15 cellular contexts compared by ENCODE assay signal in genomic region chr20:17541996-17542395, GRCh38. TPM values are rescaled to one million over a fixed set of nuclear protein-coding genes. Genes with fewer than 3 reads are reported as not detected.
DNase-seq lines count a peak whose midpoint lies in the region; ATAC-seq and TF ChIP-seq lines count a peak whose summit lies in the region.
"Had no signal": no experiment of that assay in that cellular context is flagged by ENCODE, and none has a peak within 500 bp of the region (broad histone marks: within the 10 kb centered on the region; RNA-seq: fewer than 3 reads in every experiment).

No MANE protein-coding gene starts in this region.

- H3K4me1 ChIP-seq in ascending aorta: peaks cover 18 to 44% of the 10 kb centered on the region in 2 donors
- H3K4me1 ChIP-seq in stomach smooth muscle (ENCODE audit: control insufficient read depth, insufficient read depth, low read length): peaks cover 59% of the 10 kb centered on the region
- peaks cover 21% of the 10 kb centered on the region for H3K4me1 ChIP-seq in suprapubic skin
- H3K4me1 ChIP-seq: gastrocnemius medialis had no signal

- H3K27me3 Mint-ChIP-seq in T-helper 17 cell: peaks cover 65% of the 10 kb centered on the region
- H3K27me3 Mint-ChIP-seq in activated CD4-positive, alpha-beta T cell treated with anti-CD3 and anti-CD28 coated beads, Interleukin-2, amount 10 ng/mL, durations not matched to agents 24 days and 14 days: peaks cover 50% of the 10 kb centered on the region

- H3K36me3 ChIP-seq in ascending aorta: no peaks in the 10 kb centered on the region
- no peaks in the 10 kb centered on the region for H3K36me3 ChIP-seq in stomach smooth muscle (ENCODE audit: control insufficient read depth in 2 of 2, insufficient read depth in 2 of 2, low read length in 2 of 2)
- no peaks in the 10 kb centered on the region for H3K36me3 ChIP-seq in suprapubic skin
- H3K36me3 ChIP-seq: gastrocnemius medialis, WERI-Rb-1 had no signal

- peaks cover 2% of the 10 kb centered on the region for H3K36me3 Mint-ChIP-seq in T-helper 17 cell (ENCODE audit: low read depth)
- H3K36me3 Mint-ChIP-seq in activated CD4-positive, alpha-beta T cell treated with anti-CD3 and anti-CD28 coated beads, Interleukin-2, amount 10 ng/mL, durations not matched to agents 24 days and 14 days (ENCODE audit: low read depth): no peaks in the 10 kb centered on the region
- H3K36me3 Mint-ChIP-seq: naive thymus-derived CD4-positive, alpha-beta T cell had no signal

- intact Hi-C loops in ascending aorta (cut with DNase I): loop anchor here (2.0 kb wide), 1 partner anchor 139 kb away; no protein-coding TSS in a partner anchor
- intact Hi-C loops in activated CD4-positive, alpha-beta T cell treated with anti-CD3 and anti-CD28 coated beads, Interleukin-2, amount 10 ng/mL, durations not matched to agents 24 days and 14 days (cut with micrococcal nuclease): no loop called here

- TF ChIP-seq CTCF in ascending aorta (IDR thresholded peaks at IDR 0.05) (peak in 1 of 3 experiments; percentile 10), fibroblast of villous mesenchyme (IDR thresholded peaks at IDR 0.05; ENCODE audit: insufficient read depth, low read depth, low read length) (no peak), suprapubic skin (IDR thresholded peaks at IDR 0.05) (no peak)

- no peak overlapping the region for H3K4me3 Mint-ChIP-seq in T-helper 17 cell
- H3K4me3 Mint-ChIP-seq in activated CD4-positive, alpha-beta T cell treated with anti-CD3 and anti-CD28 coated beads, Interleukin-2, amount 10 ng/mL, durations not matched to agents 24 days and 14 days: no peak overlapping the region
- H3K4me3 Mint-ChIP-seq: CD4-positive, alpha-beta T cell; naive thymus-derived CD4-positive, alpha-beta T cell had no signal

- no peak for ATAC-seq in T-helper 17 cell
- ATAC-seq: gastrocnemius medialis; naive thymus-derived CD4-positive, alpha-beta T cell had no signal

- H3K9me3 Mint-ChIP-seq in activated CD4-positive, alpha-beta T cell treated with anti-CD3 and anti-CD28 coated beads, Interleukin-2, amount 10 ng/mL, durations not matched to agents 24 days and 14 days: no peaks in the 10 kb centered on the region
- H3K9me3 Mint-ChIP-seq: CD4-positive, alpha-beta T cell; naive thymus-derived CD4-positive, alpha-beta T cell had no signal

- H3K27ac Mint-ChIP-seq in T-helper 17 cell: no peak overlapping the region
- H3K27ac Mint-ChIP-seq in activated CD4-positive, alpha-beta T cell treated with anti-CD3 and anti-CD28 coated beads, Interleukin-2, amount 10 ng/mL, durations not matched to agents 24 days and 14 days: no peak overlapping the region
- H3K27ac Mint-ChIP-seq: CD4-positive, alpha-beta T cell; naive thymus-derived CD4-positive, alpha-beta T cell had no signal

- no peak overlapping the region for H3K4me3 ChIP-seq in ascending aorta
- H3K4me3 ChIP-seq in fibroblast of villous mesenchyme (ENCODE audit: low read depth, low read length): no peak overlapping the region
- peak overlapping the region in 1 of 2 donors; percentile 1 for H3K4me3 ChIP-seq in stomach smooth muscle (ENCODE audit: low read length in 2 of 2)
- no peak overlapping the region for H3K4me3 ChIP-seq in suprapubic skin
- H3K4me3 ChIP-seq: gastrocnemius medialis had no signal

- TF ChIP-seq POLR2A in suprapubic skin (IDR thresholded peaks at IDR 0.05): no peak

- no peak for TF ChIP-seq EP300 in suprapubic skin (IDR thresholded peaks at IDR 0.05)

- no peaks in the 10 kb centered on the region for H3K9me3 ChIP-seq in ascending aorta
- no peaks in the 10 kb centered on the region for H3K9me3 ChIP-seq in stomach smooth muscle (ENCODE audit: control insufficient read depth in 2 of 2, low read length in 2 of 2)
- no peaks in the 10 kb centered on the region for H3K9me3 ChIP-seq in T-helper 17 cell (ENCODE audit: control insufficient read depth, low read length, poor library complexity, severe bottlenecking)
- no peaks in the 10 kb centered on the region for H3K9me3 ChIP-seq in suprapubic skin
- H3K9me3 ChIP-seq: gastrocnemius medialis had no signal

- H3K9ac ChIP-seq in stomach smooth muscle (ENCODE audit: low read length in 2 of 2): no peak overlapping the region

- DNase-seq in GM04503 (ENCODE audit: low read depth): peak; percentile 78
- no peak for DNase-seq in ascending aorta (ENCODE audit: low spot score in 2 of 2)
- DNase-seq in fibroblast of villous mesenchyme (ENCODE audit: low read depth): peak; percentile 80
- no peak for DNase-seq in T-helper 17 cell
- DNase-seq in NCI-H1417 treated with DMSO at 0.1 percent for 48 hours (lab: John Stamatoyannopoulos, UW): no peak
- DNase-seq in suprapubic skin (ENCODE audit: low spot score in 2 of 2): no peak
- no peak for DNase-seq in activated CD4-positive, alpha-beta T cell treated with anti-CD3 and anti-CD28 coated beads, Interleukin-2, amount 10 ng/mL, durations not matched to agents 24 days and 14 days
- DNase-seq: activated naive CD4-positive, alpha-beta T cell treated with Interleukin-2 at 50 U/mL for 16 hours; CD4-positive, alpha-beta T cell; cortex of kidney; naive thymus-derived CD4-positive, alpha-beta T cell; retina; WERI-Rb-1 had no signal

- H3K27ac ChIP-seq in ascending aorta (peak overlapping the region; percentile 69 to 86), stomach smooth muscle (ENCODE audit: low read length) (peak overlapping the region; percentile 49), suprapubic skin (no peak overlapping the region)
- H3K27ac ChIP-seq: WERI-Rb-1 had no signal

- 85% methylated on average over 5 of the region's 5 CpGs for WGBS in suprapubic skin

- H3K4me1 Mint-ChIP-seq in T-helper 17 cell: peaks cover 5% of the 10 kb centered on the region
- H3K4me1 Mint-ChIP-seq in activated CD4-positive, alpha-beta T cell treated with anti-CD3 and anti-CD28 coated beads, Interleukin-2, amount 10 ng/mL, durations not matched to agents 24 days and 14 days: peaks cover 12% of the 10 kb centered on the region

- H3K27me3 ChIP-seq in ascending aorta (no peaks in the 10 kb centered on the region), stomach smooth muscle (ENCODE audit: control insufficient read depth in 1 of 2, insufficient read depth in 2 of 2, low read length in 2 of 2) (no peaks in the 10 kb centered on the region), suprapubic skin (no peaks in the 10 kb centered on the region)

RNA-seq across cellular contexts. Expression of gene BFSP1, which starts 10.8 kb away (rescaled TPM):
- total RNA-seq in ascending aorta: not detected
- total RNA-seq in fibroblast of villous mesenchyme: 2.9 and 4.7 TPM in 2 replicates
- 1 to 10 TPM in 1 of 2 donors, under 1 TPM in 1; 0.21 to 1.0 TPM for total RNA-seq in T-helper 17 cell
- total RNA-seq in suprapubic skin: 1 to 10 TPM in 3 of 4 donors, under 1 TPM in 1; 0.85 to 1.7 (median 1.4) TPM
- total RNA-seq in activated CD4-positive, alpha-beta T cell treated with anti-CD3 and anti-CD28 coated beads, Interleukin-2, amount 10 ng/mL, durations not matched to agents 24 days and 14 days: 0.33 and 0.43 TPM in 2 replicates

RNA-seq across cellular contexts. Expression of gene DSTN, which starts 27.9 kb away (rescaled TPM):
- total RNA-seq in ascending aorta (452 TPM), fibroblast of villous mesenchyme (445 and 550 TPM in 2 replicates), T-helper 17 cell (10 to 100 TPM; 41.4 to 46.5 TPM), suprapubic skin (100 to 1,000 TPM; 186 to 301 (median 258) TPM)
- total RNA-seq in activated CD4-positive, alpha-beta T cell treated with anti-CD3 and anti-CD28 coated beads, Interleukin-2, amount 10 ng/mL, durations not matched to agents 24 days and 14 days: 58.6 and 65.6 TPM in 2 replicates

Comparison
In these comparisons a context has a peak if more than half of its experiments do, and no peak if none do; other contexts are left out.
1. DNase-seq: peak in GM04503 (single experiment) and fibroblast of villous mesenchyme (single experiment); none in ascending aorta (0 of 2), T-helper 17 cell (0 of 3), NCI-H1417 treated with DMSO at 0.1 percent for 48 hours (single experiment), suprapubic skin (0 of 2) and activated CD4-positive, alpha-beta T cell treated with anti-CD3 and anti-CD28 coated beads, Interleukin-2, amount 10 ng/mL, durations not matched to agents 24 days and 14 days (single experiment).